Comparison of ENCODE assay signal across 8 cellular contexts in genomic region chr2:46876741-46877384, GRCh38. TPM values are rescaled to one million over a fixed set of nuclear protein-coding genes. Genes with fewer than 3 reads are reported as not detected.
DNase-seq lines count a peak whose midpoint lies in the region; ATAC-seq and TF ChIP-seq lines count a peak whose summit lies in the region.

No MANE protein-coding gene starts in this region.

- ATAC-seq in lower lobe of right lung (peak; percentile 53 to 69), GM19463 (IDR thresholded peaks at IDR 0.05; ENCODE audit: unreplicated experiment) (no peak)

- no peaks in the 10 kb centered on the region for H3K9me3 ChIP-seq in AG04450 (ENCODE audit: control insufficient read depth, insufficient read depth, low read length)
- H3K9me3 ChIP-seq in lower lobe of right lung: no peaks in the 10 kb centered on the region

- DNase-seq in AG04450 (ENCODE audit: low read depth, low spot score) (no peak), H4 (ENCODE audit: low spot score) (peak; percentile 83), NCI-H774 (lab: John Stamatoyannopoulos, UW) (peak; percentile 12), cerebellum (ENCODE audit: low spot score) (peak; percentile 71), lower lobe of right lung (no peak), OCI-M2 (lab: John Stamatoyannopoulos, UW; ENCODE audit: unreplicated experiment) (no peak), GM20000 (ENCODE audit: low spot score) (no peak)

- H3K4me3 ChIP-seq in AG04450 (ENCODE audit: low read depth, low read length) (no peak overlapping the region), lower lobe of right lung (no peak overlapping the region)

- H3K27me3 ChIP-seq in AG04450 (ENCODE audit: control insufficient read depth, insufficient read depth, low read length) (no peaks in the 10 kb centered on the region), lower lobe of right lung (ENCODE audit: low read depth) (no peaks in the 10 kb centered on the region)

- intact Hi-C loops in lower lobe of right lung (cut with DNase I): no loop called here

- peaks cover 41% of the 10 kb centered on the region for H3K4me1 ChIP-seq in lower lobe of right lung

- TF ChIP-seq CTCF in AG04450 (IDR thresholded peaks at IDR 0.05; ENCODE audit: low read depth, low read length) (peak; percentile 61), lower lobe of right lung (IDR thresholded peaks at IDR 0.05) (peak; percentile 61), GM20000 (IDR thresholded peaks at IDR 0.05; ENCODE audit: extremely low read depth, missing control alignments) (no peak)

- no peaks in the 10 kb centered on the region for H3K36me3 ChIP-seq in lower lobe of right lung

- CTCF ChIA-PET in AG04450 (lab: Charles Lee): interaction anchor here (0.8 to 2.0 kb wide), 6 partner anchors 19 to 259 kb away, joined by 3 to 5 read pairs (median 4); no protein-coding TSS in a partner anchor

- peak overlapping the region; percentile 63 for H3K27ac ChIP-seq in AG04450 (ENCODE audit: low read depth, low read length)
- peak overlapping the region; percentile 0 for H3K27ac ChIP-seq in lower lobe of right lung

- POLR2A ChIA-PET in AG04450 (lab: Yijun Ruan, JAX): interaction anchor here (0.6 to 1.2 kb wide), 4 partner anchors 21 to 171 kb away, joined by 3 to 6 read pairs (median 3); no protein-coding TSS in a partner anchor

RNA-seq across cellular contexts. Expression of gene MCFD2, which starts 38.7 kb away (rescaled TPM):
- polyA plus RNA-seq in AG04450 (2011; rRNA removed): 176 and 231 TPM in 2 replicates
- 125 and 128 TPM in 2 replicates for polyA minus RNA-seq in AG04450 (2011; rRNA and poly(A)+ RNA removed)
- 112 and 124 TPM in 2 replicates for total RNA-seq in H4 (2014; rRNA removed; shearing (Covaris generic))
- total RNA-seq in cerebellum: 41.7 TPM
- total RNA-seq in lower lobe of right lung: 82.3 TPM

Comparison
In these comparisons a context has a peak if more than half of its experiments do, and no peak if none do; other contexts are left out.
1. DNase-seq: peak in H4 (single experiment), NCI-H774 (single experiment) and cerebellum (single experiment); none in AG04450 (single experiment), lower lobe of right lung (single experiment), OCI-M2 (single experiment) and GM20000 (single experiment).